8 cellular contexts compared by ENCODE assay signal in the genomic region with DNA sequence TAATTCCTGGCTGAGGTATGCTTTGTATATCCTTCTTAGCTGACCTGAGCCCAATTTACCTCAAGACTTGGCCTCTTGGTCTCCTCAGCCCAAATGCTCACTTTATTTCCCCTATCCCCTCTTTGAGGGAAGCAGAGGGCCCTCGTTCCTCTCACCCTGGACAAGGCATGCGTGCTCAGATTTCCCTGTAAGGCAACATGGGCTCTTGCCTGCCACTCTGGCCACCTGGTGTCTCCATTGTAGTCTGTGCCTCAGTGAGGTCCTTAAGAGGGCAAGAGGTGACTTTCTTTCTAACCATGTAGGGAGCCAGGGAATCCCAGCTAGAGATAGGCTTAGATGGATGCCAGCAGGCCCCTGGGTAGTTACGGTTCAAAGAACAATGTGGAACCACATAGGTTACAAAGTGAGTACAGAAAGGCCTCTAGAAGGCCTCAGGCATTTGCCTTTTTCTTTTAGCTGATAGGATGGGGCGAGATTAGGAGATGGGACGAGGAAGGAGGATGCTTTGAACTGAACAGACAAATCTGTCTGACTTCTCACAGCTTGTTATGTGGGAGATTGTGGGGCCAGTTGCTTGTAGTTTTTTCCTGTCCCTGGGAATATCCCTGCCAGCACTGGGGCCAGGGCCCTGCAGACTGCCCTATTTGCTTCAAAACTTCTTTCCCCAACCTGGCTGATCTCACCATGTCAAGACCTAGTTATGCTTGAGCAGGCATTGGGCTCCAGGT. TPM values are rescaled to one million over a fixed set of nuclear protein-coding genes. Genes with fewer than 3 reads are reported as not detected.
DNase-seq lines count a peak whose midpoint lies in the region; ATAC-seq, FAIRE-seq and TF ChIP-seq lines count a peak whose summit lies in the region.

No MANE protein-coding gene starts in this region.

- H3K4me3 ChIP-seq in astrocyte (ENCODE audit: insufficient read depth, low read depth, low read length) (peak overlapping the region; percentile 97), lower leg skin (ENCODE audit: low read depth, poor library complexity, severe bottlenecking) (peak overlapping the region; percentile 20), upper lobe of right lung (peak overlapping the region; percentile 80)

- H3K4me1 Mint-ChIP-seq in activated naive CD4-positive, alpha-beta T cell treated with anti-CD3 and anti-CD28 coated beads, Interleukin-2, amount 10 ng/mL, durations not matched to agents 7 days and 5 days = peaks cover 37% of the 10 kb centered on the region
- H3K4me1 Mint-ChIP-seq in astrocyte (ENCODE audit: low read depth, unreplicated experiment) = peaks cover 17% of the 10 kb centered on the region

- H3K9me3 ChIP-seq in astrocyte (ENCODE audit: insufficient read depth, low read depth, low read length) (no peaks in the 10 kb centered on the region), upper lobe of right lung (no peaks in the 10 kb centered on the region)

- no peaks in the 10 kb centered on the region for H3K9me3 Mint-ChIP-seq in activated naive CD4-positive, alpha-beta T cell treated with anti-CD3 and anti-CD28 coated beads, Interleukin-2, amount 10 ng/mL, durations not matched to agents 7 days and 5 days
- H3K9me3 Mint-ChIP-seq in astrocyte (ENCODE audit: unreplicated experiment) = no peaks in the 10 kb centered on the region

- 64 to 78% methylated on average over 5 of the region's 5 CpGs for WGBS in lower leg skin, 2 donors

- no peaks in the 10 kb centered on the region for H3K36me3 ChIP-seq in astrocyte (ENCODE audit: insufficient read depth, low read length)
- no peaks in the 10 kb centered on the region for H3K36me3 ChIP-seq in upper lobe of right lung

- no peaks in the 10 kb centered on the region for H3K27me3 ChIP-seq in astrocyte (ENCODE audit: insufficient read depth, low read length)
- H3K27me3 ChIP-seq in upper lobe of right lung = no peaks in the 10 kb centered on the region

- peak overlapping the region; percentile 96 for H2AFZ ChIP-seq in astrocyte (ENCODE audit: low read depth, low read length)

- peaks cover 5% of the 10 kb centered on the region for H3K36me3 Mint-ChIP-seq in activated naive CD4-positive, alpha-beta T cell treated with anti-CD3 and anti-CD28 coated beads, Interleukin-2, amount 10 ng/mL, durations not matched to agents 7 days and 5 days
- peaks cover 2% of the 10 kb centered on the region for H3K36me3 Mint-ChIP-seq in astrocyte (ENCODE audit: low read depth, unreplicated experiment)

- peak overlapping the region; percentile 88 for H3K4me3 Mint-ChIP-seq in activated naive CD4-positive, alpha-beta T cell treated with anti-CD3 and anti-CD28 coated beads, Interleukin-2, amount 10 ng/mL, durations not matched to agents 7 days and 5 days
- H3K4me3 Mint-ChIP-seq in astrocyte (ENCODE audit: unreplicated experiment) = peak overlapping the region; percentile 90

- ATAC-seq in upper lobe of right lung = no peak
- no peak for ATAC-seq in HG02798 (IDR thresholded peaks at IDR 0.05; ENCODE audit: poor library complexity, unreplicated experiment)

- H3K27ac ChIP-seq in astrocyte (ENCODE audit: low read depth, low read length) (peak overlapping the region; percentile 93), upper lobe of right lung (peak overlapping the region; percentile 92)

- no peak for TF ChIP-seq CTCF in astrocyte (IDR thresholded peaks at IDR 0.05; ENCODE audit: insufficient read depth, low read depth, low read length)
- TF ChIP-seq CTCF in lower leg skin (IDR thresholded peaks at IDR 0.05) = no peak
- no peak for TF ChIP-seq CTCF in upper lobe of right lung (IDR thresholded peaks at IDR 0.05)

- H3K79me2 ChIP-seq in astrocyte (ENCODE audit: insufficient read depth, low read length) = peaks cover 37% of the 10 kb centered on the region

- peaks cover 8% of the 10 kb centered on the region for H3K4me1 ChIP-seq in astrocyte (ENCODE audit: insufficient read depth, low read length)
- peaks cover 21% of the 10 kb centered on the region for H3K4me1 ChIP-seq in upper lobe of right lung

- no peak for DNase-seq in activated naive CD4-positive, alpha-beta T cell treated with anti-CD3 and anti-CD28 coated beads, Interleukin-2, amount 10 ng/mL, durations not matched to agents 7 days and 5 days
- DNase-seq in activated naive CD4-positive, alpha-beta T cell treated with Interleukin-2 at 50 U/mL for 16 hours = no peak
- no peak for DNase-seq in astrocyte (ENCODE audit: low read depth)
- DNase-seq in lower leg skin (ENCODE audit: low spot score in 2 of 2) = no peak
- DNase-seq in upper lobe of right lung = no peak
- no peak for DNase-seq in NCI-H2029 treated with DMSO at 0.1 percent for 48 hours (lab: John Stamatoyannopoulos, UW)
- no peak for DNase-seq in RPMI8226

- intact Hi-C loops in lower leg skin (cut with DNase I; ENCODE audit: low total_unique reads) (loop anchor here (1.0 kb wide), 1 partner anchor 44 kb away; no protein-coding TSS in a partner anchor), upper lobe of right lung (cut with DNase I) (no loop called here)

- H3K27ac Mint-ChIP-seq in activated naive CD4-positive, alpha-beta T cell treated with anti-CD3 and anti-CD28 coated beads, Interleukin-2, amount 10 ng/mL, durations not matched to agents 7 days and 5 days = peak overlapping the region; percentile 96
- peak overlapping the region; percentile 98 for H3K27ac Mint-ChIP-seq in astrocyte (ENCODE audit: unreplicated experiment)

- H3K9ac ChIP-seq in astrocyte (ENCODE audit: low read length) = peak overlapping the region; percentile 100

- FAIRE-seq in astrocyte (lab: Jason Lieb, UNC) = no peak

- H4K20me1 ChIP-seq in astrocyte (ENCODE audit: insufficient read depth, low read length) = no peaks in the 10 kb centered on the region

- TF ChIP-seq POLR2A in lower leg skin (IDR thresholded peaks at IDR 0.05) = no peak

- CTCF ChIA-PET in activated naive CD4-positive, alpha-beta T cell treated with anti-CD3 and anti-CD28 coated beads, Interleukin-2, amount 10 ng/mL, durations not matched to agents 7 days and 5 days (lab: Charles Lee) = interaction anchor here (0.6 to 2.3 kb wide), 6 partner anchors 20 to 272 kb away, joined by 3 to 9 read pairs (median 4); partner anchors contain the start of gene RAB11A

- H3K27me3 Mint-ChIP-seq in activated naive CD4-positive, alpha-beta T cell treated with anti-CD3 and anti-CD28 coated beads, Interleukin-2, amount 10 ng/mL, durations not matched to agents 7 days and 5 days = peaks cover 4% of the 10 kb centered on the region
- no peaks in the 10 kb centered on the region for H3K27me3 Mint-ChIP-seq in astrocyte (ENCODE audit: low read depth, unreplicated experiment)

- H3K4me2 ChIP-seq in astrocyte (ENCODE audit: low read length) = peak overlapping the region; percentile 98

RNA-seq across cellular contexts. Expression of gene INTS14, which starts 1.1 kb away (rescaled TPM):
- total RNA-seq in astrocyte (24.2 and 24.4 TPM in 2 replicates), lower leg skin (10 to 100 TPM; 22.6 to 37.6 (median 32.7) TPM), upper lobe of right lung (32.0 TPM)

RNA-seq across cellular contexts. Expression of gene SLC24A1, which starts 9.7 kb away (rescaled TPM):
- total RNA-seq in astrocyte (10.3 and 12.4 TPM in 2 replicates), lower leg skin (10 to 100 TPM in 1 of 4 donors, 1 to 10 TPM in 3; 4.6 to 10.6 (median 6.6) TPM), upper lobe of right lung (11.8 TPM)

Comparison
In these comparisons a context has a peak if more than half of its experiments do, and no peak if none do; other contexts are left out.
1. H3K4me3 ChIP-seq: peak in every context shown above with its lines; median percentile 97 in astrocyte; 80 in upper lobe of right lung; 20 in lower leg skin.